Comparison of ENCODE assay signal across 29 cellular contexts in genomic region chr5:139016186-139016585, GRCh38.
DNase-seq lines count a peak whose midpoint lies in the region; ATAC-seq, FAIRE-seq and TF ChIP-seq lines count a peak whose summit lies in the region.
"Had no signal": no experiment of that assay in that cellular context is flagged by ENCODE, and none has a peak within 500 bp of the region (broad histone marks: within the 10 kb centered on the region; RNA-seq: fewer than 3 reads in every experiment).

No MANE protein-coding gene starts in this region.

- H3K27ac Mint-ChIP-seq in activated T-helper 17 cell treated with anti-CD3 and anti-CD28 coated beads, Interleukin-2, amount 50 U/mL, for 72 hours, result no peak overlapping the region
- H3K27ac Mint-ChIP-seq in astrocyte (ENCODE audit: unreplicated experiment), result no peak overlapping the region
- H3K27ac Mint-ChIP-seq: CD4-positive, CD25-positive, alpha-beta regulatory T cell had no signal

- H3K4me3 Mint-ChIP-seq in activated T-helper 17 cell treated with anti-CD3 and anti-CD28 coated beads, Interleukin-2, amount 50 U/mL, for 72 hours, result no peak overlapping the region
- H3K4me3 Mint-ChIP-seq in astrocyte (ENCODE audit: unreplicated experiment), result no peak overlapping the region
- H3K4me3 Mint-ChIP-seq: CD14-positive monocyte; CD4-positive, alpha-beta memory T cell; CD4-positive, CD25-positive, alpha-beta regulatory T cell; CD8-positive, alpha-beta memory T cell had no signal

- ATAC-seq in activated T-helper 17 cell treated with anti-CD3 and anti-CD28 coated beads, Interleukin-2, amount 50 U/mL, for 72 hours (replicated peaks), result peak; percentile 32
- ATAC-seq in GM19351 (IDR thresholded peaks at IDR 0.05; ENCODE audit: unreplicated experiment), result no peak
- ATAC-seq: GM12878 had no signal

- peaks cover 68% of the 10 kb centered on the region for H3K36me3 Mint-ChIP-seq in activated T-helper 17 cell treated with anti-CD3 and anti-CD28 coated beads, Interleukin-2, amount 50 U/mL, for 72 hours (ENCODE audit: low read depth)
- H3K36me3 Mint-ChIP-seq in astrocyte (ENCODE audit: low read depth, unreplicated experiment), result peaks cover 22% of the 10 kb centered on the region

- no peaks in the 10 kb centered on the region for H3K9me3 ChIP-seq in astrocyte (ENCODE audit: insufficient read depth, low read depth, low read length)
- H3K9me3 ChIP-seq: BE2C, BLaER1 had no signal

- H3K79me2 ChIP-seq in astrocyte (ENCODE audit: insufficient read depth, low read length), result no peaks in the 10 kb centered on the region

- H4K20me1 ChIP-seq in astrocyte (ENCODE audit: insufficient read depth, low read length), result no peaks in the 10 kb centered on the region
- H4K20me1 ChIP-seq: BLaER1 had no signal

- peaks cover 15% of the 10 kb centered on the region for H3K4me1 ChIP-seq in astrocyte (ENCODE audit: insufficient read depth, low read length)
- H3K4me1 ChIP-seq: BLaER1 had no signal

- H3K4me2 ChIP-seq in astrocyte (ENCODE audit: low read length), result no peak overlapping the region
- H3K4me2 ChIP-seq: BLaER1 had no signal

- peaks cover 4% of the 10 kb centered on the region for H3K9me3 Mint-ChIP-seq in activated T-helper 17 cell treated with anti-CD3 and anti-CD28 coated beads, Interleukin-2, amount 50 U/mL, for 72 hours
- no peaks in the 10 kb centered on the region for H3K9me3 Mint-ChIP-seq in astrocyte (ENCODE audit: unreplicated experiment)

- no peak overlapping the region for H2AFZ ChIP-seq in astrocyte (ENCODE audit: low read depth, low read length)

- no peaks in the 10 kb centered on the region for H3K36me3 ChIP-seq in astrocyte (ENCODE audit: insufficient read depth, low read length)

- DNase-seq in astrocyte (ENCODE audit: low read depth), result peak; percentile 59
- DNase-seq in kidney tubule cell (ENCODE audit: low spot score), result peak; percentile 3
- peak; percentile 11 for DNase-seq in renal cortical epithelial cell (ENCODE audit: low read depth)
- no peak for DNase-seq in effector CD8-positive, alpha-beta T cell (lab: John Stamatoyannopoulos, UW)
- no peak for DNase-seq in HuH-7.5 (ENCODE audit: low spot score)
- DNase-seq in NCI-H526 (lab: John Stamatoyannopoulos, UW), result no peak
- DNase-seq: 8988T; ACHN; BE2C; C1 segment of cervical spinal cord; CD4-positive, alpha-beta memory T cell; CD4-positive, CD25-positive, alpha-beta regulatory T cell; CD8-positive, alpha-beta memory T cell; COR-L47; DMS 273 treated with DMSO at 0.1 percent for 48 hours; DMS153; DMS53; DMS79; DND-41; EL; GDM1 had no signal

- H3K9ac ChIP-seq in astrocyte (ENCODE audit: low read length), result no peak overlapping the region
- H3K9ac ChIP-seq: BLaER1 had no signal

- FAIRE-seq in astrocyte (lab: Jason Lieb, UNC), result no peak
- FAIRE-seq: A204.1, GM12878, GM12892, GM18507 had no signal

- H3K27me3 Mint-ChIP-seq in activated T-helper 17 cell treated with anti-CD3 and anti-CD28 coated beads, Interleukin-2, amount 50 U/mL, for 72 hours, result no peaks in the 10 kb centered on the region
- no peaks in the 10 kb centered on the region for H3K27me3 Mint-ChIP-seq in astrocyte (ENCODE audit: low read depth, unreplicated experiment)
- H3K27me3 Mint-ChIP-seq: CD4-positive, alpha-beta memory T cell; CD4-positive, CD25-positive, alpha-beta regulatory T cell; CD8-positive, alpha-beta memory T cell had no signal

- no peak overlapping the region for H3K27ac ChIP-seq in astrocyte (ENCODE audit: low read depth, low read length)
- H3K27ac ChIP-seq: BLaER1 had no signal

- H3K27me3 ChIP-seq in astrocyte (ENCODE audit: insufficient read depth, low read length), result no peaks in the 10 kb centered on the region
- H3K27me3 ChIP-seq: BE2C, BLaER1 had no signal

- H3K4me3 ChIP-seq in astrocyte (ENCODE audit: insufficient read depth, low read depth, low read length), result no peak overlapping the region
- H3K4me3 ChIP-seq: BLaER1, GM12878 had no signal

- no peaks in the 10 kb centered on the region for H3K4me1 Mint-ChIP-seq in activated T-helper 17 cell treated with anti-CD3 and anti-CD28 coated beads, Interleukin-2, amount 50 U/mL, for 72 hours
- no peaks in the 10 kb centered on the region for H3K4me1 Mint-ChIP-seq in astrocyte (ENCODE audit: low read depth, unreplicated experiment)

- no peak for TF ChIP-seq CTCF in astrocyte (IDR thresholded peaks at IDR 0.05; ENCODE audit: insufficient read depth, low read depth, low read length)

Comparison
In these comparisons a context has a peak if more than half of its experiments do, and no peak if none do; other contexts are left out.
1. DNase-seq: peak in astrocyte (single experiment), kidney tubule cell (single experiment) and renal cortical epithelial cell (single experiment); none in effector CD8-positive, alpha-beta T cell (single experiment), HuH-7.5 (single experiment) and NCI-H526 (0 of 2).